Comparison of ENCODE assay signal across 1 cellular context in the genomic region with DNA sequence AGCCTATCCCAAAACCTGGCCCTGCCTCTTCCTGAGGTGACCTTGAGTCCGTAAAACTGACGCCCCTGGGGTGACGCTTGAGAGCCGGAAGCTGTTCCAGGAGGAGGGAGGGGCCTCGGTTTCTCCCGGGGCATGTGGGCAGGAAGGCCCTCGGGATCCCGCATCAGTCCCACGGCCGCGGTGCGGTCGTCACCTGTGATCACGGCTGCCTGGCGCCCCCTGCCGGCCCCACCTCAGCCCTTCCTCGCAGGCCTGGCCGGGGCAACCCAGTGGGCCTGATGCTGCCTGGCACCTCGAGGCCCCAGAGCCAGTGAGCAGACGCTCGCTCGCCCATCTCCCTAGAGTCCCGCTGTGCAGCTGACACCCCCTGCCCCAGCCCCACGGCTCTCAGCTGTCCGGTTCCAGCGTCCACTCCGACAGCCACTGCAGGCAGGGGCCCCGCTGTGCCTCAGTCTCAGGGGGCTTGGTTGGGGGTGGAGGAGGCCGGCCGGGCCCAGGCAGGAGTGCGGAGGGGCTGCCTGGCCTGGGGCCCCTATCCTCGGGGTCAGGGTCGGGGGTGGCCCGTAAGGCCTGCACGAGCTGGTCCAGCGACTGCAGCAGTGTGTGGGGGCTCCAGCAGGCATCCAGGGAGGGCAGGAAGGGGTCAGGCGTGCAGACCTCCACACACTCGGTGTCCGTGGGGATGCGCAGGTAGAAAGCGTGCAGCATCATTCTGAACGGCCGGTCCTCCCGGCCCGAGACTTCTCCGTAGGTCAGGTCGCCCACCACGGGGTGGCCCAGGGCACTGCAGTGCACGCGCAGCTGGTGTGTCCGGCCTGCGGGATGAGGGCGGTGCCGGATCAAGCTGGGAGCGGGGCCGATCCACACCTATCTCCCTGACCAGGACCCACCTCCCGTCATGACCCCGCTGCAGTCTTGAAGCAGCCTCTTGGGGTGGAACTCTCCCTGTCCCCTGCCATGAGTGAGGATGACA.
TF ChIP-seq lines count a peak whose summit lies in the region.

No MANE protein-coding gene starts in this region.

TF ChIP-seq in liver, 16 proteins besides CTCF, POLR2A, EP300 and RAD21 (continued from another document):
- no peak for TF ChIP-seq ZBTB33 (IDR thresholded peaks at IDR 0.05)
- TF ChIP-seq EGR1 (IDR thresholded peaks at IDR 0.05; ENCODE audit: low read depth in 2 of 2) = no peak
- TF ChIP-seq HNF4G (IDR thresholded peaks at IDR 0.05) = no peak
- no peak for TF ChIP-seq JUND (IDR thresholded peaks at IDR 0.05)
- TF ChIP-seq SP1 (IDR thresholded peaks at IDR 0.05) = no peak
- TF ChIP-seq NR2F2 (IDR thresholded peaks at IDR 0.05) = no peak
